ENCODE assay signal across 1 cellular context in the genomic region with DNA sequence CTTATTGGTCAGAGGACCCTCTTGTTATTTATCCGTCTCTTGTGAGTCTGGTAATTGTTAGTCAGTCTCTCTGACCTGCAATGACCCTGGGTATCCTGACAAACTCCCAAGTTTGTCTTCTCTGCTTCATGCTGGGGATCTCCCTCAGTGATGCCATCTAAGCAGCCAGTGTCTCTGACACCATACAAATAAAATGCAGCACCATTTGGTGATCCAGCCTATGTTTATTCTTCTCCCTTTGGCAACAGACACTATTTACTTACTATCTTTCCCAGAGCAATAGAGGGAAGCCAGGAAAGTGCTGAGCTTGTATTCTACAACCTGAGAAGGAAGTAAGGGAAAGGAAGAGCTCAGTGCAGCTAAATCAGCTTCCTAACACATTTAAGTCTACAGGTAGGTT.
A peak's percentile ranks its signal among the peaks of the same experiment; 100 is the strongest.
TF ChIP-seq lines count a peak whose summit lies in the region.

No MANE protein-coding gene starts in this region.

TF ChIP-seq in HepG2, 621 proteins besides CTCF, POLR2A, EP300 and RAD21 (continued from another document and continues in another):
- TF ChIP-seq NCOA1 (CRISPR knock-in tag; IDR thresholded peaks at IDR 0.05) (no peak), ZNF7 (CRISPR knock-in tag; IDR thresholded peaks at IDR 0.05) (no peak), ZNF3 (CRISPR knock-in tag; IDR thresholded peaks at IDR 0.05) (no peak), RELA (CRISPR knock-in tag; IDR thresholded peaks at IDR 0.05) (no peak), NFE2 (CRISPR knock-in tag; IDR thresholded peaks at IDR 0.05) (no peak), GATAD1 (CRISPR knock-in tag; IDR thresholded peaks at IDR 0.05) (0 out of 2 replicates have a peak, but pooled peaks have one; percentile 15), PHB2 (IDR thresholded peaks at IDR 0.05; ENCODE audit: partially characterized antibody) (no peak), ARNTL (CRISPR knock-in tag; IDR thresholded peaks at IDR 0.05) (no peak), CC2D1A (CRISPR knock-in tag; IDR thresholded peaks at IDR 0.05) (no peak), JUNB (CRISPR knock-in tag; IDR thresholded peaks at IDR 0.05; ENCODE audit: borderline replicate concordance) (no peak), MIER3 (CRISPR knock-in tag; IDR thresholded peaks at IDR 0.05; ENCODE audit: borderline replicate concordance) (0 out of 2 replicates have a peak, but pooled peaks have one; percentile 55), SAP130 (CRISPR knock-in tag; IDR thresholded peaks at IDR 0.05; ENCODE audit: low read depth) (peak; percentile 46; the same call in 1 of the 2 replicates), ZZZ3 (CRISPR knock-in tag; IDR thresholded peaks at IDR 0.05; ENCODE audit: borderline replicate concordance) (no peak), ZNF713 (CRISPR knock-in tag; IDR thresholded peaks at IDR 0.05) (no peak), FOXK1 (CRISPR knock-in tag; IDR thresholded peaks at IDR 0.05; ENCODE audit: borderline replicate concordance, low read depth) (peak; percentile 48; the same call in 1 of the 2 replicates), IKZF4 (CRISPR knock-in tag; IDR thresholded peaks at IDR 0.05; ENCODE audit: borderline replicate concordance, low read depth, not compliant biosample characterization) (no peak), BORCS8-MEF2B (CRISPR knock-in tag; IDR thresholded peaks at IDR 0.05) (no peak), ZNF792 (CRISPR knock-in tag; IDR thresholded peaks at IDR 0.05) (no peak), TOPORS (CRISPR knock-in tag; IDR thresholded peaks at IDR 0.05) (no peak), ZNF644 (CRISPR knock-in tag; IDR thresholded peaks at IDR 0.05; ENCODE audit: low read depth) (peak; percentile 62; the same call in 1 of the 2 replicates), IRF2 (CRISPR knock-in tag; IDR thresholded peaks at IDR 0.05) (0 out of 2 replicates have a peak, but pooled peaks have one; percentile 39), ZNF354B (CRISPR knock-in tag; IDR thresholded peaks at IDR 0.05) (no peak), HNRNPK (IDR thresholded peaks at IDR 0.05; ENCODE audit: low read depth, low read length, poor library complexity, severe bottlenecking) (no peak), ZNF264 (CRISPR knock-in tag; IDR thresholded peaks at IDR 0.05) (no peak), TAF1 (CRISPR knock-in tag; IDR thresholded peaks at IDR 0.05) (no peak), LCORL (IDR thresholded peaks at IDR 0.05) (no peak), LCORL (CRISPR knock-in tag; IDR thresholded peaks at IDR 0.05) (no peak), ZKSCAN8 (CRISPR knock-in tag; IDR thresholded peaks at IDR 0.05; ENCODE audit: borderline replicate concordance) (peak; percentile 48; the same call in 1 of the 2 replicates), ZNF260 (CRISPR knock-in tag; IDR thresholded peaks at IDR 0.05; ENCODE audit: borderline replicate concordance, low read depth) (no peak), SIN3B (IDR thresholded peaks at IDR 0.05; ENCODE audit: low read length) (no peak), FOSL2 (CRISPR knock-in tag; IDR thresholded peaks at IDR 0.05) (peak; percentile 80), ZKSCAN1 (IDR thresholded peaks at IDR 0.05; ENCODE audit: low read length) (no peak), SMAD1 (CRISPR knock-in tag; IDR thresholded peaks at IDR 0.05; ENCODE audit: borderline replicate concordance, low read depth) (no peak), NR2F6 (IDR thresholded peaks at IDR 0.05) (no peak), NR2F6 (CRISPR knock-in tag; IDR thresholded peaks at IDR 0.05) (peak; percentile 40; the same call in 1 of the 2 replicates), ZNF552 (CRISPR knock-in tag; IDR thresholded peaks at IDR 0.05; ENCODE audit: borderline replicate concordance) (no peak), KLF12 (CRISPR knock-in tag; IDR thresholded peaks at IDR 0.05; ENCODE audit: borderline replicate concordance) (no peak), SOX5 (CRISPR knock-in tag; IDR thresholded peaks at IDR 0.05; ENCODE audit: borderline replicate concordance) (peak; percentile 57; the same call in 1 of the 2 replicates), ZNF75D (CRISPR knock-in tag; IDR thresholded peaks at IDR 0.05; ENCODE audit: borderline replicate concordance) (no peak), ZFX (CRISPR knock-in tag; IDR thresholded peaks at IDR 0.05; ENCODE audit: low read depth) (no peak), YEATS2 (CRISPR knock-in tag; IDR thresholded peaks at IDR 0.05; ENCODE audit: borderline replicate concordance) (peak; percentile 66; the same call in 1 of the 2 replicates), ZBTB20 (CRISPR knock-in tag; IDR thresholded peaks at IDR 0.05; ENCODE audit: borderline replicate concordance, low read depth) (no peak), ZSCAN21 (CRISPR knock-in tag; IDR thresholded peaks at IDR 0.05; ENCODE audit: borderline replicate concordance) (no peak), FOXO1 (CRISPR knock-in tag; IDR thresholded peaks at IDR 0.05) (0 out of 2 replicates have a peak, but pooled peaks have one; percentile 24), FOXA3 (CRISPR knock-in tag; IDR thresholded peaks at IDR 0.05) (peak; percentile 92), ZFP36 (IDR thresholded peaks at IDR 0.05; ENCODE audit: borderline replicate concordance, low read depth, low read length, partially characterized antibody) (no peak), SYNCRIP (IDR thresholded peaks at IDR 0.05; ENCODE audit: insufficient read depth, low read depth, low read length) (no peak), ZMYM3 (CRISPR knock-in tag; IDR thresholded peaks at IDR 0.05) (no peak), SMC3 (IDR thresholded peaks at IDR 0.05; ENCODE audit: low read length) (no peak), ZSCAN31 (CRISPR knock-in tag; IDR thresholded peaks at IDR 0.05; ENCODE audit: low read depth) (no peak), ZNF33A (CRISPR knock-in tag; IDR thresholded peaks at IDR 0.05; ENCODE audit: borderline replicate concordance) (no peak)
- TF ChIP-seq, protein P1, sequence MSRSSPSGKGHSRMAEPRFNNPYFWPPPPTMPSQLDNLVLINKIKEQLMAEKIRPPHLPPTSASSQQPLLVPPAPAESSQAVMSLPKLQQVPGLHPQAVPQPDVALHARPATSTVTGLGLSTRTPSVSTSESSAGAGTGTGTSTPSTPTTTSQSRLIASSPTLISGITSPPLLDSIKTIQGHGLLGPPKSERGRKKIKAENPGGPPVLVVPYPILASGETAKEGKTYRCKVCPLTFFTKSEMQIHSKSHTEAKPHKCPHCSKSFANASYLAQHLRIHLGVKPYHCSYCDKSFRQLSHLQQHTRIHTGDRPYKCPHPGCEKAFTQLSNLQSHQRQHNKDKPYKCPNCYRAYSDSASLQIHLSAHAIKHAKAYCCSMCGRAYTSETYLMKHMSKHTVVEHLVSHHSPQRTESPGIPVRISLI (CRISPR knock-in tag; IDR thresholded peaks at IDR 0.05; ENCODE audit: borderline replicate concordance), result no peak
- TF ChIP-seq, protein P2, sequence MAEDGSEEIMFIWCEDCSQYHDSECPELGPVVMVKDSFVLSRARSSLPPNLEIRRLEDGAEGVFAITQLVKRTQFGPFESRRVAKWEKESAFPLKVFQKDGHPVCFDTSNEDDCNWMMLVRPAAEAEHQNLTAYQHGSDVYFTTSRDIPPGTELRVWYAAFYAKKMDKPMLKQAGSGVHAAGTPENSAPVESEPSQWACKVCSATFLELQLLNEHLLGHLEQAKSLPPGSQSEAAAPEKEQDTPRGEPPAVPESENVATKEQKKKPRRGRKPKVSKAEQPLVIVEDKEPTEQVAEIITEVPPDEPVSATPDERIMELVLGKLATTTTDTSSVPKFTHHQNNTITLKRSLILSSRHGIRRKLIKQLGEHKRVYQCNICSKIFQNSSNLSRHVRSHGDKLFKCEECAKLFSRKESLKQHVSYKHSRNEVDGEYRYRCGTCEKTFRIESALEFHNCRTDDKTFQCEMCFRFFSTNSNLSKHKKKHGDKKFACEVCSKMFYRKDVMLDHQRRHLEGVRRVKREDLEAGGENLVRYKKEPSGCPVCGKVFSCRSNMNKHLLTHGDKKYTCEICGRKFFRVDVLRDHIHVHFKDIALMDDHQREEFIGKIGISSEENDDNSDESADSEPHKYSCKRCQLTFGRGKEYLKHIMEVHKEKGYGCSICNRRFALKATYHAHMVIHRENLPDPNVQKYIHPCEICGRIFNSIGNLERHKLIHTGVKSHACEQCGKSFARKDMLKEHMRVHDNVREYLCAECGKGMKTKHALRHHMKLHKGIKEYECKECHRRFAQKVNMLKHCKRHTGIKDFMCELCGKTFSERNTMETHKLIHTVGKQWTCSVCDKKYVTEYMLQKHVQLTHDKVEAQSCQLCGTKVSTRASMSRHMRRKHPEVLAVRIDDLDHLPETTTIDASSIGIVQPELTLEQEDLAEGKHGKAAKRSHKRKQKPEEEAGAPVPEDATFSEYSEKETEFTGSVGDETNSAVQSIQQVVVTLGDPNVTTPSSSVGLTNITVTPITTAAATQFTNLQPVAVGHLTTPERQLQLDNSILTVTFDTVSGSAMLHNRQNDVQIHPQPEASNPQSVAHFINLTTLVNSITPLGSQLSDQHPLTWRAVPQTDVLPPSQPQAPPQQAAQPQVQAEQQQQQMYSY (CRISPR knock-in tag; IDR thresholded peaks at IDR 0.05), result no peak
- TF ChIP-seq, protein P3, sequence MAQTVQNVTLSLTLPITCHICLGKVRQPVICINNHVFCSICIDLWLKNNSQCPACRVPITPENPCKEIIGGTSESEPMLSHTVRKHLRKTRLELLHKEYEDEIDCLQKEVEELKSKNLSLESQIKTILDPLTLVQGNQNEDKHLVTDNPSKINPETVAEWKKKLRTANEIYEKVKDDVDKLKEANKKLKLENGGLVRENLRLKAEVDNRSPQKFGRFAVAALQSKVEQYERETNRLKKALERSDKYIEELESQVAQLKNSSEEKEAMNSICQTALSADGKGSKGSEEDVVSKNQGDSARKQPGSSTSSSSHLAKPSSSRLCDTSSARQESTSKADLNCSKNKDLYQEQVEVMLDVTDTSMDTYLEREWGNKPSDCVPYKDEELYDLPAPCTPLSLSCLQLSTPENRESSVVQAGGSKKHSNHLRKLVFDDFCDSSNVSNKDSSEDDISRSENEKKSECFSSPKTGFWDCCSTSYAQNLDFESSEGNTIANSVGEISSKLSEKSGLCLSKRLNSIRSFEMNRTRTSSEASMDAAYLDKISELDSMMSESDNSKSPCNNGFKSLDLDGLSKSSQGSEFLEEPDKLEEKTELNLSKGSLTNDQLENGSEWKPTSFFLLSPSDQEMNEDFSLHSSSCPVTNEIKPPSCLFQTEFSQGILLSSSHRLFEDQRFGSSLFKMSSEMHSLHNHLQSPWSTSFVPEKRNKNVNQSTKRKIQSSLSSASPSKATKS (CRISPR knock-in tag; IDR thresholded peaks at IDR 0.05), result no peak
- TF ChIP-seq, protein P4, sequence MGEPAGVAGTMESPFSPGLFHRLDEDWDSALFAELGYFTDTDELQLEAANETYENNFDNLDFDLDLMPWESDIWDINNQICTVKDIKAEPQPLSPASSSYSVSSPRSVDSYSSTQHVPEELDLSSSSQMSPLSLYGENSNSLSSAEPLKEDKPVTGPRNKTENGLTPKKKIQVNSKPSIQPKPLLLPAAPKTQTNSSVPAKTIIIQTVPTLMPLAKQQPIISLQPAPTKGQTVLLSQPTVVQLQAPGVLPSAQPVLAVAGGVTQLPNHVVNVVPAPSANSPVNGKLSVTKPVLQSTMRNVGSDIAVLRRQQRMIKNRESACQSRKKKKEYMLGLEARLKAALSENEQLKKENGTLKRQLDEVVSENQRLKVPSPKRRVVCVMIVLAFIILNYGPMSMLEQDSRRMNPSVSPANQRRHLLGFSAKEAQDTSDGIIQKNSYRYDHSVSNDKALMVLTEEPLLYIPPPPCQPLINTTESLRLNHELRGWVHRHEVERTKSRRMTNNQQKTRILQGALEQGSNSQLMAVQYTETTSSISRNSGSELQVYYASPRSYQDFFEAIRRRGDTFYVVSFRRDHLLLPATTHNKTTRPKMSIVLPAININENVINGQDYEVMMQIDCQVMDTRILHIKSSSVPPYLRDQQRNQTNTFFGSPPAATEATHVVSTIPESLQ (CRISPR knock-in tag; conservative IDR thresholded peaks at IDR 0.05), result no peak
- TF ChIP-seq, protein P5, sequence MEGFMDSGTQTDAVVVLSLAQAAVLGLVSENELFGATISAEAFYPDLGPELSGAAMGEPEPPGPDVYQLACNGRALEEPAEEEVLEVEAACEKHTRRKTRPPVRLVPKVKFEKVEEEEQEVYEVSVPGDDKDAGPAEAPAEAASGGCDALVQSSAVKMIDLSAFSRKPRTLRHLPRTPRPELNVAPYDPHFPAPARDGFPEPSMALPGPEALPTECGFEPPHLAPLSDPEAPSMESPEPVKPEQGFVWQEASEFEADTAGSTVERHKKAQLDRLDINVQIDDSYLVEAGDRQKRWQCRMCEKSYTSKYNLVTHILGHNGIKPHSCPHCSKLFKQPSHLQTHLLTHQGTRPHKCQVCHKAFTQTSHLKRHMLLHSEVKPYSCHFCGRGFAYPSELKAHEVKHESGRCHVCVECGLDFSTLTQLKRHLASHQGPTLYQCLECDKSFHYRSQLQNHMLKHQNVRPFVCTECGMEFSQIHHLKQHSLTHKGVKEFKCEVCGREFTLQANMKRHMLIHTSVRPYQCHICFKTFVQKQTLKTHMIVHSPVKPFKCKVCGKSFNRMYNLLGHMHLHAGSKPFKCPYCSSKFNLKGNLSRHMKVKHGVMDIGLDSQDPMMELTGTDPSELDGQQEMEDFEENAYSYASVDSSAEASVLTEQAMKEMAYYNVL (CRISPR knock-in tag; IDR thresholded peaks at IDR 0.05; ENCODE audit: borderline replicate concordance), result no peak
- TF ChIP-seq, protein P6, sequence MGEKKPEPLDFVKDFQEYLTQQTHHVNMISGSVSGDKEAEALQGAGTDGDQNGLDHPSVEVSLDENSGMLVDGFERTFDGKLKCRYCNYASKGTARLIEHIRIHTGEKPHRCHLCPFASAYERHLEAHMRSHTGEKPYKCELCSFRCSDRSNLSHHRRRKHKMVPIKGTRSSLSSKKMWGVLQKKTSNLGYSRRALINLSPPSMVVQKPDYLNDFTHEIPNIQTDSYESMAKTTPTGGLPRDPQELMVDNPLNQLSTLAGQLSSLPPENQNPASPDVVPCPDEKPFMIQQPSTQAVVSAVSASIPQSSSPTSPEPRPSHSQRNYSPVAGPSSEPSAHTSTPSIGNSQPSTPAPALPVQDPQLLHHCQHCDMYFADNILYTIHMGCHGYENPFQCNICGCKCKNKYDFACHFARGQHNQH (CRISPR knock-in tag; IDR thresholded peaks at IDR 0.05), result no peak
